10 cellular contexts compared by ENCODE assay signal in genomic region chr13:72458701-72459100, GRCh38.
DNase-seq lines count a peak whose midpoint lies in the region; ATAC-seq and TF ChIP-seq lines count a peak whose summit lies in the region.
"Had no signal": no experiment of that assay in that cellular context is flagged by ENCODE, and none has a peak within 500 bp of the region (broad histone marks: within the 10 kb centered on the region; RNA-seq: fewer than 3 reads in every experiment).

No MANE protein-coding gene starts in this region.

- peak; percentile 6 for DNase-seq in AG08395 (ENCODE audit: low spot score)
- peak; percentile 17 for DNase-seq in OCI-M1 (lab: John Stamatoyannopoulos, UW)
- peak; percentile 17 for DNase-seq in fibroblast of peridontal ligament (ENCODE audit: extremely low read depth)
- no peak for DNase-seq in NCI-H2107 (lab: John Stamatoyannopoulos, UW)
- no peak for DNase-seq in GM10248 (ENCODE audit: extremely low spot score)
- no peak for DNase-seq in NCI-H146 (lab: John Stamatoyannopoulos, UW)
- no peak for DNase-seq in NCI-H510A treated with DMSO at 0.1 percent for 48 hours (lab: John Stamatoyannopoulos, UW)
- DNase-seq: activated T-cell treated with anti-CD3 and anti-CD28 coated beads, Interleukin-2, amount 50 U/mL, for 24 hours; erythroblast had no signal

- peak; percentile 52 for ATAC-seq in GM21786 (IDR thresholded peaks at IDR 0.05; ENCODE audit: unreplicated experiment)

- POLR2A ChIA-PET in GM10248 (lab: Yijun Ruan, JAX), result no interaction called here

- CTCF ChIA-PET in GM10248 (lab: Yijun Ruan, JAX), result no interaction called here

- TF ChIP-seq CTCF in GM10248 (IDR thresholded peaks at IDR 0.05; ENCODE audit: control extremely low read depth, extremely low read depth, low read depth, missing control alignments), result no peak

Comparison
In these comparisons a context has a peak if more than half of its experiments do, and no peak if none do; other contexts are left out.
1. DNase-seq: peak in AG08395 (single experiment), OCI-M1 (single experiment) and fibroblast of peridontal ligament (single experiment); none in NCI-H2107 (single experiment), GM10248 (single experiment), NCI-H146 (single experiment) and NCI-H510A treated with DMSO at 0.1 percent for 48 hours (single experiment).